In genomic region chr22:22824340-22825212, GRCh38 we compare ENCODE assay signal across 1 cellular context.
A peak's percentile ranks its signal among the peaks of the same experiment; 100 is the strongest.
TF ChIP-seq lines count a peak whose summit lies in the region.

No MANE protein-coding gene starts in this region.

TF ChIP-seq in HepG2, 621 proteins besides CTCF, POLR2A, EP300 and RAD21 (continued from another document):
- TF ChIP-seq ZBTB40 (IDR thresholded peaks at IDR 0.05) (no peak), ZBTB40 (CRISPR knock-in tag; IDR thresholded peaks at IDR 0.05) (no peak), MAFF (IDR thresholded peaks at IDR 0.05; ENCODE audit: low read depth, low read length) (peak; percentile 65)
TF ChIP-seq in HepG2: peak in this region for 2.
